ENCODE assay signal across 1 cellular context in genomic region chr9:129412814-129413536, GRCh38.
A peak's percentile ranks its signal among the peaks of the same experiment; 100 is the strongest.
TF ChIP-seq lines count a peak whose summit lies in the region.

No MANE protein-coding gene starts in this region.

TF ChIP-seq in HepG2, 621 proteins besides CTCF, POLR2A, EP300 and RAD21 (continued from another document and continues in another):
- TF ChIP-seq AKNA (CRISPR knock-in tag; IDR thresholded peaks at IDR 0.05; ENCODE audit: borderline replicate concordance): no peak
- no peak for TF ChIP-seq NFYB (CRISPR knock-in tag; IDR thresholded peaks at IDR 0.05)
- TF ChIP-seq ZNF567 (CRISPR knock-in tag; IDR thresholded peaks at IDR 0.05; ENCODE audit: borderline replicate concordance): no peak
- TF ChIP-seq DZIP1 (CRISPR knock-in tag; IDR thresholded peaks at IDR 0.05): no peak
- TF ChIP-seq ZHX2 (IDR thresholded peaks at IDR 0.05; ENCODE audit: low read depth): no peak
- TF ChIP-seq ZHX2 (CRISPR knock-in tag; IDR thresholded peaks at IDR 0.05; ENCODE audit: borderline replicate concordance): no peak
- TF ChIP-seq ZBTB38 (CRISPR knock-in tag; IDR thresholded peaks at IDR 0.05): peak; percentile 30; the same call in 1 of the 2 replicates
- TF ChIP-seq GABPA (IDR thresholded peaks at IDR 0.05; ENCODE audit: low read depth, low read length): no peak
- TF ChIP-seq GABPA (CRISPR knock-in tag; IDR thresholded peaks at IDR 0.05; ENCODE audit: low read depth): peak; percentile 11; the same call in 1 of the 2 replicates
- no peak for TF ChIP-seq KIAA2018 (CRISPR knock-in tag; IDR thresholded peaks at IDR 0.05; ENCODE audit: borderline replicate concordance)
- TF ChIP-seq ZSCAN29 (CRISPR knock-in tag; conservative IDR thresholded peaks at IDR 0.05): 0 out of 2 replicates have a peak, but pooled peaks have one; percentile 35
- TF ChIP-seq XRCC5 (optimal IDR thresholded peaks at IDR 0.05; ENCODE audit: low read length): no peak
- TF ChIP-seq FOXK1 (CRISPR knock-in tag; IDR thresholded peaks at IDR 0.05; ENCODE audit: borderline replicate concordance, low read depth): 0 out of 2 replicates have a peak, but pooled peaks have one; percentile 27
- no peak for TF ChIP-seq FOXP1 (IDR thresholded peaks at IDR 0.05)
- no peak for TF ChIP-seq FOXP1 (CRISPR knock-in tag; IDR thresholded peaks at IDR 0.05)
- no peak for TF ChIP-seq KLF15 (CRISPR knock-in tag; IDR thresholded peaks at IDR 0.05; ENCODE audit: borderline replicate concordance)
- no peak for TF ChIP-seq ZNF792 (CRISPR knock-in tag; IDR thresholded peaks at IDR 0.05)
- no peak for TF ChIP-seq TSC22D2 (CRISPR knock-in tag; IDR thresholded peaks at IDR 0.05; ENCODE audit: borderline replicate concordance)
- no peak for TF ChIP-seq HNRNPK (IDR thresholded peaks at IDR 0.05; ENCODE audit: low read depth, low read length, poor library complexity, severe bottlenecking)
- no peak for TF ChIP-seq HIC2 (CRISPR knock-in tag; IDR thresholded peaks at IDR 0.05; ENCODE audit: low read depth)
- peak; percentile 58 for TF ChIP-seq MAX (IDR thresholded peaks at IDR 0.05)
- TF ChIP-seq HMGA1 (CRISPR knock-in tag; conservative IDR thresholded peaks at IDR 0.05): no peak
- no peak for TF ChIP-seq MNT (IDR thresholded peaks at IDR 0.05)
